In genomic region chr18:46366977-46367376, GRCh38 we compare ENCODE assay signal across 14 cellular contexts.
DNase-seq lines count a peak whose midpoint lies in the region; ATAC-seq and TF ChIP-seq lines count a peak whose summit lies in the region.
"Had no signal": no experiment of that assay in that cellular context is flagged by ENCODE, and none has a peak within 500 bp of the region (broad histone marks: within the 10 kb centered on the region; RNA-seq: fewer than 3 reads in every experiment).

No MANE protein-coding gene starts in this region.

- TF ChIP-seq CTCF in nephron (IDR thresholded peaks at IDR 0.05; ENCODE audit: unreplicated experiment in 3 of 3): no peak

- ATAC-seq in HG02884 (IDR thresholded peaks at IDR 0.05; ENCODE audit: unreplicated experiment) (no peak), GM19452 (IDR thresholded peaks at IDR 0.05; ENCODE audit: unreplicated experiment) (no peak)
- ATAC-seq in stimulated activated naive B cell treated with anti-CD40 and anti-IgM and Interleukin-4, amounts not matched to agents 10 μg/mL and 1 μg/mL and 100 μg/mL, for 72 hours (replicated peaks): no peak
- ATAC-seq: CD8-positive, alpha-beta T cell; GM23338 had no signal

- no peaks in the 10 kb centered on the region for H3K9me3 Mint-ChIP-seq in nephron
- H3K9me3 Mint-ChIP-seq in stimulated activated naive B cell treated with anti-CD40 and anti-IgM and Interleukin-4, amounts not matched to agents 10 μg/mL and 1 μg/mL and 100 μg/mL, for 72 hours: no peaks in the 10 kb centered on the region
- H3K9me3 Mint-ChIP-seq: CD8-positive, alpha-beta T cell; GM23338 had no signal

- H3K27me3 Mint-ChIP-seq in nephron (ENCODE audit: low read depth): peaks cover 9% of the 10 kb centered on the region
- no peaks in the 10 kb centered on the region for H3K27me3 Mint-ChIP-seq in stimulated activated naive B cell treated with anti-CD40 and anti-IgM and Interleukin-4, amounts not matched to agents 10 μg/mL and 1 μg/mL and 100 μg/mL, for 72 hours

- peaks cover 3% of the 10 kb centered on the region for H3K36me3 Mint-ChIP-seq in nephron (ENCODE audit: low read depth)
- no peaks in the 10 kb centered on the region for H3K36me3 Mint-ChIP-seq in stimulated activated naive B cell treated with anti-CD40 and anti-IgM and Interleukin-4, amounts not matched to agents 10 μg/mL and 1 μg/mL and 100 μg/mL, for 72 hours
- H3K36me3 Mint-ChIP-seq: CD4-positive, CD25-positive, alpha-beta regulatory T cell; CD8-positive, alpha-beta T cell had no signal

- peaks cover 19% of the 10 kb centered on the region for H3K4me1 Mint-ChIP-seq in nephron
- no peaks in the 10 kb centered on the region for H3K4me1 Mint-ChIP-seq in stimulated activated naive B cell treated with anti-CD40 and anti-IgM and Interleukin-4, amounts not matched to agents 10 μg/mL and 1 μg/mL and 100 μg/mL, for 72 hours
- H3K4me1 Mint-ChIP-seq: B cell had no signal

- H3K27ac Mint-ChIP-seq in nephron: peak overlapping the region in 2 of 3 experiments; percentile 62 to 73
- H3K27ac Mint-ChIP-seq in stimulated activated naive B cell treated with anti-CD40 and anti-IgM and Interleukin-4, amounts not matched to agents 10 μg/mL and 1 μg/mL and 100 μg/mL, for 72 hours: no peak overlapping the region
- H3K27ac Mint-ChIP-seq: B cell; CD4-positive, CD25-positive, alpha-beta regulatory T cell; CD8-positive, alpha-beta T cell; GM23338; HFFc6 had no signal

- no peak overlapping the region for H3K4me3 Mint-ChIP-seq in nephron
- H3K4me3 Mint-ChIP-seq in stimulated activated naive B cell treated with anti-CD40 and anti-IgM and Interleukin-4, amounts not matched to agents 10 μg/mL and 1 μg/mL and 100 μg/mL, for 72 hours: no peak overlapping the region
- H3K4me3 Mint-ChIP-seq: B cell; CD4-positive, CD25-positive, alpha-beta regulatory T cell; CD8-positive, alpha-beta T cell; GM23338; HFFc6 had no signal

- peak; percentile 5 for DNase-seq in DMS79 treated with DMSO at 0.1 percent for 48 hours (lab: John Stamatoyannopoulos, UW)
- no peak for DNase-seq in DMS79 (lab: John Stamatoyannopoulos, UW)
- DNase-seq in cerebellum (ENCODE audit: low spot score): peak; percentile 63
- DNase-seq in stimulated activated naive B cell treated with anti-CD40 and anti-IgM and Interleukin-4, amounts not matched to agents 10 μg/mL and 1 μg/mL and 100 μg/mL, for 72 hours: no peak
- DNase-seq: Caco-2; CD4-positive, CD25-positive, alpha-beta regulatory T cell; CD8-positive, alpha-beta T cell; DMS153; HFFc6 had no signal

Comparison
In these comparisons a context has a peak if more than half of its experiments do, and no peak if none do; other contexts are left out.
1. DNase-seq: peak in DMS79 treated with DMSO at 0.1 percent for 48 hours (single experiment) and cerebellum (single experiment); none in DMS79 (single experiment) and stimulated activated naive B cell treated with anti-CD40 and anti-IgM and Interleukin-4, amounts not matched to agents 10 μg/mL and 1 μg/mL and 100 μg/mL, for 72 hours (single experiment).